8 cellular contexts compared by ENCODE assay signal in the genomic region with DNA sequence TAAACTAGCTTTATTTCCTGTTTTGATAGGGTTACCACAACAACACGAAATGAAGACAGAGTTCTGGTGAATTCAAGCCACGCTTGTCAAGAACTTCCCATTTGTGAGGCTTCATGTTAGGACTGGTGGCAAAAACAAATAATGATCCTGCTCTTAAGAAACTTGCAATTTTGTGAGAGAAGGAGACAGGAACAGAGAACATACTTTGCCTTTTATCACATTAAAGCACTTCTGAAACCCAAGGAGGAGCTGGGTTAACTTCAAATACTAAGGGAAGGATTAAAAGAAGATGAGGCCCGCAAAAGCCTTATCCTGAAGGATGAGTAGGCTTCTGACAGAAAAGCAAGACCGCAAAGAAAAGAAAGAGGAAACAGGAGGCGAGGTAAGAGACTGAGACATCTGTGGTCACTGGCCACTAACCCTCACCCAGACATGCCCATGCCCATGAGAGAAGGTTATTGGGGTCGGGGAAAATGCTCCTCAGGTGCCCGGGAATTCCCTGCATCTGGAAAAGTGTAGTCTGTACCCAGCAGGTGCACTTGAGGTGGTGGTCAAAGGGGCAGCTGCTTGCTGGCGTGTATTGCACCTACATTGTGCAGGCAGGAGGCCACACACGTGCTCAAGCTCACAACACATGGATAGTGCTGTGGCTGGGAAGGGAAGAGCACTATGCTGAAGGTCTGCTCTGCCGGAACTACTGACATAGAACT. TPM values are rescaled to one million over a fixed set of nuclear protein-coding genes. Genes with fewer than 3 reads are reported as not detected.
DNase-seq lines count a peak whose midpoint lies in the region; ATAC-seq and TF ChIP-seq lines count a peak whose summit lies in the region.

No MANE protein-coding gene starts in this region.

- no peak for ATAC-seq in HG03196 (IDR thresholded peaks at IDR 0.05; ENCODE audit: unreplicated experiment)

- H3K36me3 ChIP-seq in left ventricle myocardium inferior, result no peaks in the 10 kb centered on the region

- H3K4me3 Mint-ChIP-seq in activated naive CD8-positive, alpha-beta T cell, result peak overlapping the region; percentile 85

- peak overlapping the region; percentile 75 for H3K27ac ChIP-seq in left ventricle myocardium inferior (replicated peaks)

- no peak for TF ChIP-seq CTCF in left ventricle myocardium inferior (IDR thresholded peaks at IDR 0.05; ENCODE audit: borderline replicate concordance)

- DNase-seq in stimulated activated CD4-positive, alpha-beta T cell treated with anti-CD3 and anti-CD28 coated beads, Interleukin-12 subunit alpha, Interleukin-12 subunit beta, amount 100 ng/mL, for 48 hours (ENCODE audit: low read depth in 2 of 3, low spot score in 1 of 3), result peak in 2 of 3 donors; percentile 5 to 30
- no peak for DNase-seq in stimulated activated CD4-positive, alpha-beta T cell treated with anti-CD3 and anti-CD28 coated beads, Interleukin-4, amount 100 ng/mL, for 1 hour
- peak; percentile 8 for DNase-seq in NCI-H460 (ENCODE audit: extremely low read depth, low read depth)
- no peak for DNase-seq in left ventricle myocardium inferior
- peak; percentile 72 for DNase-seq in smooth muscle cell of the brain vasculature (ENCODE audit: low read depth, low spot score)
- no peak for DNase-seq in G401 (ENCODE audit: low spot score)

- H3K27ac Mint-ChIP-seq in activated naive CD8-positive, alpha-beta T cell, result peak overlapping the region; percentile 97

- peaks cover 72% of the 10 kb centered on the region for H3K4me1 Mint-ChIP-seq in activated naive CD8-positive, alpha-beta T cell (ENCODE audit: low read depth)

- H3K4me1 ChIP-seq in left ventricle myocardium inferior, result peaks cover 66% of the 10 kb centered on the region

- no peaks in the 10 kb centered on the region for H3K27me3 Mint-ChIP-seq in activated naive CD8-positive, alpha-beta T cell

- H3K27me3 ChIP-seq in left ventricle myocardium inferior (ENCODE audit: low read depth), result no peaks in the 10 kb centered on the region

- H3K4me3 ChIP-seq in left ventricle myocardium inferior, result peak overlapping the region; percentile 14

- in situ Hi-C loops in G401 (cut with HindIII; ENCODE audit: low sequenced_read_pairs), result no loop called here

- intact Hi-C loops in left ventricle myocardium inferior (cut with micrococcal nuclease), result no loop called here

- peaks cover 3% of the 10 kb centered on the region for H3K36me3 Mint-ChIP-seq in activated naive CD8-positive, alpha-beta T cell

- H3K9me3 Mint-ChIP-seq in activated naive CD8-positive, alpha-beta T cell (ENCODE audit: low read depth), result no peaks in the 10 kb centered on the region

- no peaks in the 10 kb centered on the region for H3K9me3 ChIP-seq in left ventricle myocardium inferior (replicated peaks)

RNA-seq across cellular contexts. Expression of a gene that starts 50.5 kb away (rescaled TPM):
- 42.2 and 50.0 TPM in 2 replicates for total RNA-seq in NCI-H460 (2014; rRNA removed; shearing (Covaris generic))
- 21.6 and 24.7 TPM in 2 replicates for polyA plus RNA-seq in NCI-H460 (2014; cell fraction: nucleus; rRNA removed)
- 91.7 TPM for total RNA-seq in left ventricle myocardium inferior
- 43.7 and 48.3 TPM in 2 replicates for total RNA-seq in G401 (2014; rRNA removed; shearing (Covaris generic))

Comparison
In these comparisons a context has a peak if more than half of its experiments do, and no peak if none do; other contexts are left out.
1. DNase-seq: peak in stimulated activated CD4-positive, alpha-beta T cell treated with anti-CD3 and anti-CD28 coated beads, Interleukin-12 subunit alpha, Interleukin-12 subunit beta, amount 100 ng/mL, for 48 hours (2 of 3), NCI-H460 (single experiment) and smooth muscle cell of the brain vasculature (single experiment); none in stimulated activated CD4-positive, alpha-beta T cell treated with anti-CD3 and anti-CD28 coated beads, Interleukin-4, amount 100 ng/mL, for 1 hour (single experiment), left ventricle myocardium inferior (single experiment) and G401 (single experiment).